Comparison of ENCODE assay signal across 1 cellular context in the genomic region with DNA sequence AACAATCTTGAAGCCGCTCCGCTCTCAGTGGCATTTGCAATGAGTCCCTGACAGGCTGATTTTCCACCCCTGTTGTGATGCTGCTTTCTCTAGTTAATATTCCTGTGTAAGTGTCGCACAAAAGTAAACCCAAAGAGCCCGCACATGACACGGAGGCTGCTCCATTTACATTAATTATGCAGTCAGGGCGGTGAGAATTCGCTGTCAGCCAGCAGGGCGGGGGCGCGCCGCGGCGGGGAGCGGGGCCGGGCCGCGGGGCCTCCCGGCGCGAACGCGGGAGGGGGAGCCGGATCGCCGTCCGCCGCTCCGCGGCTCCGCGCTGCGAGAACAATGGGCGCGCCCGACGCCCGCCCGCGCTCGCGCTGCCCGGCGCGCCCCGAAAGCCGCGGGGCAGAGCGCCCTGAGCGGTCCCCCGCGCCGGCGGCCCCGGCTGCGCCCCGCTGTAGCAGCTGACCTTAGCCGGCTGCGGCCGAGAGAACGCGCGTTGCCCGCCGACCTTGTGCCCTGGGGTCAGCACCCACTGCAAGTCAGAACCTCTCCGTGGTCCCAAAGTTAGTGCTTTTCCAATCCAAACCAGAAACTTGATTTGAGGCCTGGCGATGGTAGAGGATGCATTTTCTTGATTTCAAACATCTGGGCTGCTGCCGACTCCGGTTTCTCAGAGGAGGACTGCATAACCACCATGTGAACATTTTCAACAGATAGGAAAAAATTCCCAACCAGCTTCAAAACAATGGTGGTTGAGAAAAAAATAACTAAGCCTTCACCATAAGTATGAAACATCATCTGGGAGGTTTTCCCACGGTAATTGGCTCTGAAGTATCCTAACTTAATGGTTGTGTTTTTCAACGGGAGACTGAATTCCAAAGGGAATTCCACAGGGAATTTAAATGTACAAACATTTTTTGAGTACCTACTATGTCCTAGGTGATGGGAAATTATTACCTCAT.
TF ChIP-seq lines count a peak whose summit lies in the region.

No MANE protein-coding gene starts in this region.

TF ChIP-seq in HEK293, 187 proteins besides CTCF, POLR2A, EP300 and RAD21 (continued from another document):
- TF ChIP-seq, protein P1, sequence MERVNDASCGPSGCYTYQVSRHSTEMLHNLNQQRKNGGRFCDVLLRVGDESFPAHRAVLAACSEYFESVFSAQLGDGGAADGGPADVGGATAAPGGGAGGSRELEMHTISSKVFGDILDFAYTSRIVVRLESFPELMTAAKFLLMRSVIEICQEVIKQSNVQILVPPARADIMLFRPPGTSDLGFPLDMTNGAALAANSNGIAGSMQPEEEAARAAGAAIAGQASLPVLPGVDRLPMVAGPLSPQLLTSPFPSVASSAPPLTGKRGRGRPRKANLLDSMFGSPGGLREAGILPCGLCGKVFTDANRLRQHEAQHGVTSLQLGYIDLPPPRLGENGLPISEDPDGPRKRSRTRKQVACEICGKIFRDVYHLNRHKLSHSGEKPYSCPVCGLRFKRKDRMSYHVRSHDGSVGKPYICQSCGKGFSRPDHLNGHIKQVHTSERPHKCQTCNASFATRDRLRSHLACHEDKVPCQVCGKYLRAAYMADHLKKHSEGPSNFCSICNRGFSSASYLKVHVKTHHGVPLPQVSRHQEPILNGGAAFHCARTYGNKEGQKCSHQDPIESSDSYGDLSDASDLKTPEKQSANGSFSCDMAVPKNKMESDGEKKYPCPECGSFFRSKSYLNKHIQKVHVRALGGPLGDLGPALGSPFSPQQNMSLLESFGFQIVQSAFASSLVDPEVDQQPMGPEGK (tag by site-specific recombination; IDR thresholded peaks at IDR 0.05), result no peak
- TF ChIP-seq GLI4 (tag by site-specific recombination; IDR thresholded peaks at IDR 0.05), result no peak
- no peak for TF ChIP-seq GLI2 (tag by site-specific recombination; IDR thresholded peaks at IDR 0.05; ENCODE audit: borderline replicate concordance, low read depth)
- TF ChIP-seq ZNF155 (tag by site-specific recombination; IDR thresholded peaks at IDR 0.05), result no peak
- TF ChIP-seq YY1 (tag by site-specific recombination; IDR thresholded peaks at IDR 0.05), result no peak
- peak; percentile 82 for TF ChIP-seq IKZF3 (tag by site-specific recombination; IDR thresholded peaks at IDR 0.05)
- no peak for TF ChIP-seq GLIS1 (tag by site-specific recombination; IDR thresholded peaks at IDR 0.05)
- TF ChIP-seq BCL11A (tag by site-specific recombination; IDR thresholded peaks at IDR 0.05; ENCODE audit: low read depth), result no peak
- peak; percentile 50 for TF ChIP-seq ZBTB26 (tag by site-specific recombination; optimal IDR thresholded peaks at IDR 0.05)
- TF ChIP-seq ZSCAN23 (tag by site-specific recombination; IDR thresholded peaks at IDR 0.05), result no peak
- no peak for TF ChIP-seq ZNF16 (tag by site-specific recombination; IDR thresholded peaks at IDR 0.05; ENCODE audit: low read depth)
- TF ChIP-seq OVOL3 (tag by site-specific recombination; IDR thresholded peaks at IDR 0.05), result no peak
- TF ChIP-seq, protein P2, sequence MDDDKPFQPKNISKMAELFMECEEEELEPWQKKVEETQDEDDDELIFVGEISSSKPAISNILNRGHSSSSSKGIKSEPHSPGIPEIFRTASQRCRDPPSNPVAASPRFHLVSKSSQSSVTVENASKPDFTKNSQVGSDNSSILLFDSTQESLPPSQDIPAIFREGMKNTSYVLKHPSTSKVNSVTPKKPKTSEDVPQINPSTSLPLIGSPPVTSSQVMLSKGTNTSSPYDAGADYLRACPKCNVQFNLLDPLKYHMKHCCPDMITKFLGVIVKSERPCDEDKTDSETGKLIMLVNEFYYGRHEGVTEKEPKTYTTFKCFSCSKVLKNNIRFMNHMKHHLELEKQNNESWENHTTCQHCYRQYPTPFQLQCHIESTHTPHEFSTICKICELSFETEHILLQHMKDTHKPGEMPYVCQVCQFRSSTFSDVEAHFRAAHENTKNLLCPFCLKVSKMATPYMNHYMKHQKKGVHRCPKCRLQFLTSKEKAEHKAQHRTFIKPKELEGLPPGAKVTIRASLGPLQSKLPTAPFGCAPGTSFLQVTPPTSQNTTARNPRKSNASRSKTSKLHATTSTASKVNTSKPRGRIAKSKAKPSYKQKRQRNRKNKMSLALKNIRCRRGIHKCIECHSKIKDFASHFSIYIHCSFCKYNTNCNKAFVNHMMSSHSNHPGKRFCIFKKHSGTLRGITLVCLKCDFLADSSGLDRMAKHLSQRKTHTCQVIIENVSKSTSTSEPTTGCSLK (tag by site-specific recombination; IDR thresholded peaks at IDR 0.05), result no peak
- no peak for TF ChIP-seq OSR2 (tag by site-specific recombination; IDR thresholded peaks at IDR 0.05)
- TF ChIP-seq ZNF792 (tag by site-specific recombination; IDR thresholded peaks at IDR 0.05), result no peak
- TF ChIP-seq KLF9 (tag by site-specific recombination; IDR thresholded peaks at IDR 0.05; ENCODE audit: low read depth), result no peak
- TF ChIP-seq PRDM1 (tag by site-specific recombination; IDR thresholded peaks at IDR 0.05), result no peak
- no peak for TF ChIP-seq ZNF114 (tag by site-specific recombination; IDR thresholded peaks at IDR 0.05)
- TF ChIP-seq ZNF660 (tag by site-specific recombination; IDR thresholded peaks at IDR 0.05), result 0 out of 2 replicates have a peak, but pooled peaks have one; percentile 14
- no peak for TF ChIP-seq ZNF664 (tag by site-specific recombination; IDR thresholded peaks at IDR 0.05)
- no peak for TF ChIP-seq ZNF585B (tag by site-specific recombination; IDR thresholded peaks at IDR 0.05)
- TF ChIP-seq EGR2 (tag by site-specific recombination; IDR thresholded peaks at IDR 0.05; ENCODE audit: low read depth), result no peak
- TF ChIP-seq ZNF701 (tag by site-specific recombination; IDR thresholded peaks at IDR 0.05), result no peak
- no peak for TF ChIP-seq ZBTB1 (tag by site-specific recombination; IDR thresholded peaks at IDR 0.05)
- no peak for TF ChIP-seq ZBTB48 (tag by site-specific recombination; IDR thresholded peaks at IDR 0.05)
- peak; percentile 19; the same call in 1 of the 2 replicates for TF ChIP-seq ZBTB8A (tag by site-specific recombination; IDR thresholded peaks at IDR 0.05)
- TF ChIP-seq INSM2 (tag by site-specific recombination; IDR thresholded peaks at IDR 0.05), result no peak
- TF ChIP-seq HOXC10 (CRISPR knock-in tag; IDR thresholded peaks at IDR 0.05), result no peak
- TF ChIP-seq ZNF146 (tag by site-specific recombination; IDR thresholded peaks at IDR 0.05), result no peak
- no peak for TF ChIP-seq ZNF121 (tag by site-specific recombination; IDR thresholded peaks at IDR 0.05)
- no peak for TF ChIP-seq ZFP69B (tag by site-specific recombination; IDR thresholded peaks at IDR 0.05)
- 0 out of 2 replicates have a peak, but pooled peaks have one; percentile 17 for TF ChIP-seq KLF8 (tag by site-specific recombination; IDR thresholded peaks at IDR 0.05)
- TF ChIP-seq ZNF138 (tag by site-specific recombination; IDR thresholded peaks at IDR 0.05; ENCODE audit: borderline replicate concordance), result no peak
- no peak for TF ChIP-seq ZNF404 (tag by site-specific recombination; IDR thresholded peaks at IDR 0.05)
- TF ChIP-seq, protein P3, sequence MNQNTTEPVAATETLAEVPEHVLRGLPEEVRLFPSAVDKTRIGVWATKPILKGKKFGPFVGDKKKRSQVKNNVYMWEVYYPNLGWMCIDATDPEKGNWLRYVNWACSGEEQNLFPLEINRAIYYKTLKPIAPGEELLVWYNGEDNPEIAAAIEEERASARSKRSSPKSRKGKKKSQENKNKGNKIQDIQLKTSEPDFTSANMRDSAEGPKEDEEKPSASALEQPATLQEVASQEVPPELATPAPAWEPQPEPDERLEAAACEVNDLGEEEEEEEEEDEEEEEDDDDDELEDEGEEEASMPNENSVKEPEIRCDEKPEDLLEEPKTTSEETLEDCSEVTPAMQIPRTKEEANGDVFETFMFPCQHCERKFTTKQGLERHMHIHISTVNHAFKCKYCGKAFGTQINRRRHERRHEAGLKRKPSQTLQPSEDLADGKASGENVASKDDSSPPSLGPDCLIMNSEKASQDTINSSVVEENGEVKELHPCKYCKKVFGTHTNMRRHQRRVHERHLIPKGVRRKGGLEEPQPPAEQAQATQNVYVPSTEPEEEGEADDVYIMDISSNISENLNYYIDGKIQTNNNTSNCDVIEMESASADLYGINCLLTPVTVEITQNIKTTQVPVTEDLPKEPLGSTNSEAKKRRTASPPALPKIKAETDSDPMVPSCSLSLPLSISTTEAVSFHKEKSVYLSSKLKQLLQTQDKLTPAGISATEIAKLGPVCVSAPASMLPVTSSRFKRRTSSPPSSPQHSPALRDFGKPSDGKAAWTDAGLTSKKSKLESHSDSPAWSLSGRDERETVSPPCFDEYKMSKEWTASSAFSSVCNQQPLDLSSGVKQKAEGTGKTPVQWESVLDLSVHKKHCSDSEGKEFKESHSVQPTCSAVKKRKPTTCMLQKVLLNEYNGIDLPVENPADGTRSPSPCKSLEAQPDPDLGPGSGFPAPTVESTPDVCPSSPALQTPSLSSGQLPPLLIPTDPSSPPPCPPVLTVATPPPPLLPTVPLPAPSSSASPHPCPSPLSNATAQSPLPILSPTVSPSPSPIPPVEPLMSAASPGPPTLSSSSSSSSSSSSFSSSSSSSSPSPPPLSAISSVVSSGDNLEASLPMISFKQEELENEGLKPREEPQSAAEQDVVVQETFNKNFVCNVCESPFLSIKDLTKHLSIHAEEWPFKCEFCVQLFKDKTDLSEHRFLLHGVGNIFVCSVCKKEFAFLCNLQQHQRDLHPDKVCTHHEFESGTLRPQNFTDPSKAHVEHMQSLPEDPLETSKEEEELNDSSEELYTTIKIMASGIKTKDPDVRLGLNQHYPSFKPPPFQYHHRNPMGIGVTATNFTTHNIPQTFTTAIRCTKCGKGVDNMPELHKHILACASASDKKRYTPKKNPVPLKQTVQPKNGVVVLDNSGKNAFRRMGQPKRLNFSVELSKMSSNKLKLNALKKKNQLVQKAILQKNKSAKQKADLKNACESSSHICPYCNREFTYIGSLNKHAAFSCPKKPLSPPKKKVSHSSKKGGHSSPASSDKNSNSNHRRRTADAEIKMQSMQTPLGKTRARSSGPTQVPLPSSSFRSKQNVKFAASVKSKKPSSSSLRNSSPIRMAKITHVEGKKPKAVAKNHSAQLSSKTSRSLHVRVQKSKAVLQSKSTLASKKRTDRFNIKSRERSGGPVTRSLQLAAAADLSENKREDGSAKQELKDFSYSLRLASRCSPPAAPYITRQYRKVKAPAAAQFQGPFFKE (tag by site-specific recombination; IDR thresholded peaks at IDR 0.05; ENCODE audit: borderline replicate concordance), result no peak
- TF ChIP-seq ZIC2 (tag by site-specific recombination; IDR thresholded peaks at IDR 0.05), result 0 out of 2 replicates have a peak, but pooled peaks have one; percentile 15
- TF ChIP-seq MYNN (tag by site-specific recombination; IDR thresholded peaks at IDR 0.05; ENCODE audit: borderline replicate concordance), result no peak
- TF ChIP-seq ZNF416 (tag by site-specific recombination; IDR thresholded peaks at IDR 0.05), result no peak
- TF ChIP-seq ZNF549 (tag by site-specific recombination; IDR thresholded peaks at IDR 0.05), result no peak
- no peak for TF ChIP-seq ZNF423 (tag by site-specific recombination; IDR thresholded peaks at IDR 0.05)
- TF ChIP-seq ZNF221 (tag by site-specific recombination; IDR thresholded peaks at IDR 0.05; ENCODE audit: borderline replicate concordance), result no peak
- TF ChIP-seq, protein P4, sequence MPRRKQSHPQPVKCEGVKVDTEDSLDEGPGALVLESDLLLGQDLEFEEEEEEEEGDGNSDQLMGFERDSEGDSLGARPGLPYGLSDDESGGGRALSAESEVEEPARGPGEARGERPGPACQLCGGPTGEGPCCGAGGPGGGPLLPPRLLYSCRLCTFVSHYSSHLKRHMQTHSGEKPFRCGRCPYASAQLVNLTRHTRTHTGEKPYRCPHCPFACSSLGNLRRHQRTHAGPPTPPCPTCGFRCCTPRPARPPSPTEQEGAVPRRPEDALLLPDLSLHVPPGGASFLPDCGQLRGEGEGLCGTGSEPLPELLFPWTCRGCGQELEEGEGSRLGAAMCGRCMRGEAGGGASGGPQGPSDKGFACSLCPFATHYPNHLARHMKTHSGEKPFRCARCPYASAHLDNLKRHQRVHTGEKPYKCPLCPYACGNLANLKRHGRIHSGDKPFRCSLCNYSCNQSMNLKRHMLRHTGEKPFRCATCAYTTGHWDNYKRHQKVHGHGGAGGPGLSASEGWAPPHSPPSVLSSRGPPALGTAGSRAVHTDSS (tag by site-specific recombination; IDR thresholded peaks at IDR 0.05), result no peak
- no peak for TF ChIP-seq ZNF704 (tag by site-specific recombination; IDR thresholded peaks at IDR 0.05)
